In genomic region chr14:20209595-20209994, GRCh38 we compare ENCODE assay signal across 8 cellular contexts. TPM values are rescaled to one million over a fixed set of nuclear protein-coding genes. Genes with fewer than 3 reads are reported as not detected.
"Had no signal": no experiment of that assay in that cellular context is flagged by ENCODE, and none has a peak within 500 bp of the region (broad histone marks: within the 10 kb centered on the region; RNA-seq: fewer than 3 reads in every experiment).

No MANE protein-coding gene starts in this region.

- DNase-seq: GDM1, GF-D8 had no signal

- ATAC-seq: GM12878 had no signal

- H3K4me3 ChIP-seq: GM12878 had no signal

- FAIRE-seq: G401.6, GM12878, GM12891, GM12892, GM18507, GM19239 had no signal

RNA-seq across cellular contexts. Expression of gene OR11H6, which starts 13.9 kb away (rescaled TPM):
- total RNA-seq: GM12878 had no signal
- polyA plus RNA-seq: GM12878 had no signal

RNA-seq across cellular contexts. Expression of gene OR11G2, which starts 18.9 kb away (rescaled TPM):
- total RNA-seq: GM12878 had no signal

RNA-seq across cellular contexts. Expression of gene OR11H7, which starts 19.2 kb away (rescaled TPM):
- total RNA-seq: GM12878 had no signal

RNA-seq across cellular contexts. Expression of gene OR11H4, which starts 29.5 kb away (rescaled TPM):
- total RNA-seq: GM12878 had no signal
- polyA plus RNA-seq: GM12878 had no signal
